ENCODE assay signal across 8 cellular contexts in genomic region chr7:128531105-128531954, GRCh38. TPM values are rescaled to one million over a fixed set of nuclear protein-coding genes. Genes with fewer than 3 reads are reported as not detected.
DNase-seq lines count a peak whose midpoint lies in the region; ATAC-seq and TF ChIP-seq lines count a peak whose summit lies in the region.
"Not testable (repeated sequence)": the region's sequence is repeated elsewhere in the genome, so short reads cannot be mapped to it uniquely, and the experiment has no call there.

No MANE protein-coding gene starts in this region.

- not testable (repeated sequence) for TF ChIP-seq POLR2A in erythroblast (IDR thresholded peaks at IDR 0.05; ENCODE audit: low read length)

- DNase-seq in D341Med (ENCODE audit: low spot score): peak; percentile 91
- DNase-seq in OCI-LY7 (ENCODE audit: low spot score): peak; percentile 88
- DNase-seq in activated T-cell treated with anti-CD3 and anti-CD28 coated beads for 48 hours (ENCODE audit: low read depth): peak; percentile 81
- DNase-seq in erythroblast (lab: John Stamatoyannopoulos, UW): peak; percentile 88 to 91
- peak; percentile 85 for DNase-seq in mucosa of gallbladder (ENCODE audit: low spot score)
- peak; percentile 44 to 59 for DNase-seq in stimulated activated CD8-positive, alpha-beta memory T cell treated with anti-CD3 and anti-CD28 coated beads, Interleukin-4, amount 100 ng/mL, for 1 hour (ENCODE audit: low read depth in 2 of 2, low spot score in 1 of 2)

- not testable (repeated sequence) for H4K20me1 ChIP-seq in OCI-LY7 (ENCODE audit: insufficient read depth, low read length)

- POLR2A ChIA-PET in OCI-LY7 (lab: Charles Lee): interaction anchor here (0.9 to 1.0 kb wide), 2 partner anchors 23 to 54 kb away, joined by 3 to 6 read pairs; no protein-coding TSS in a partner anchor

- H3K4me2 ChIP-seq in OCI-LY7 (ENCODE audit: low read length): peak overlapping the region; percentile 98

- H3K79me2 ChIP-seq in OCI-LY7 (ENCODE audit: insufficient read depth, low read depth, low read length): peaks cover 29% of the 10 kb centered on the region

- H3K4me3 Mint-ChIP-seq in IgD-negative memory B cell: peak overlapping the region; percentile 35 to 85 (median 75)

- H3K36me3 ChIP-seq in OCI-LY7 (ENCODE audit: insufficient read depth, low read length): peaks cover 22% of the 10 kb centered on the region

- not testable (repeated sequence) for BruUV-seq in OCI-LY7 (replicated peaks; lab: Mats Ljungman, UMichigan)

- CTCF ChIA-PET in OCI-LY7 (lab: Charles Lee; ENCODE audit: unreplicated experiment): not testable (repeated sequence)

- H3K27ac ChIP-seq in OCI-LY7 (ENCODE audit: low read depth, low read length, poor library complexity, severe bottlenecking): peak overlapping the region; percentile 67

- H3K9me2 ChIP-seq in OCI-LY7 (ENCODE audit: insufficient read depth, low read length): not testable (repeated sequence)

- H3K27me3 Mint-ChIP-seq in IgD-negative memory B cell: not testable (repeated sequence)

- not testable (repeated sequence) for TF ChIP-seq CTCF in OCI-LY7 (conservative IDR thresholded peaks at IDR 0.05; ENCODE audit: low read length)

- H2AFZ ChIP-seq in OCI-LY7 (ENCODE audit: low read length): peak overlapping the region; percentile 55

- peaks cover 16% of the 10 kb centered on the region for H3K4me1 ChIP-seq in OCI-LY7 (ENCODE audit: insufficient read depth, low read length, poor library complexity, severe bottlenecking)

- intact Hi-C loops in OCI-LY7 (cut with micrococcal nuclease; ENCODE audit: unreplicated experiment): not testable (repeated sequence)

- H3K4me3 ChIP-seq in OCI-LY7 (ENCODE audit: low read depth, low read length, poor library complexity, severe bottlenecking): peak overlapping the region; percentile 91

- H3K27ac Mint-ChIP-seq in IgD-negative memory B cell: peak overlapping the region in 1 of 3 donors; percentile 39

- not testable (repeated sequence) for H3K9me3 ChIP-seq in OCI-LY7 (ENCODE audit: low read length)

- not testable (repeated sequence) for H3K9me3 Mint-ChIP-seq in IgD-negative memory B cell

- peaks cover 19 to 32% (median 21%) of the 10 kb centered on the region in 3 donors for H3K4me1 Mint-ChIP-seq in IgD-negative memory B cell

- peak; percentile 63 for ATAC-seq in GM21619 (IDR thresholded peaks at IDR 0.05; ENCODE audit: unreplicated experiment)

- H3K36me3 Mint-ChIP-seq in IgD-negative memory B cell: not testable (repeated sequence)

RNA-seq across cellular contexts. Expression of gene METTL2B, which starts 54.8 kb away (rescaled TPM):
- 21.7 TPM for polyA plus RNA-seq in IgD-negative memory B cell
- 25.4 and 27.8 TPM in 2 replicates for total RNA-seq in OCI-LY7 (2014; rRNA removed; shearing (Covaris generic))
- total RNA-seq in OCI-LY7 (2022) (35.4 and 40.7 TPM in 2 replicates), mucosa of gallbladder (19.4 TPM)

Comparison
In these comparisons a context has a peak if more than half of its experiments do, and no peak if none do; other contexts are left out.
1. Peak in every context shown above with its lines: DNase-seq, ATAC-seq, H3K4me3 ChIP-seq and H3K27ac ChIP-seq.